8 cellular contexts compared by ENCODE assay signal in the genomic region with DNA sequence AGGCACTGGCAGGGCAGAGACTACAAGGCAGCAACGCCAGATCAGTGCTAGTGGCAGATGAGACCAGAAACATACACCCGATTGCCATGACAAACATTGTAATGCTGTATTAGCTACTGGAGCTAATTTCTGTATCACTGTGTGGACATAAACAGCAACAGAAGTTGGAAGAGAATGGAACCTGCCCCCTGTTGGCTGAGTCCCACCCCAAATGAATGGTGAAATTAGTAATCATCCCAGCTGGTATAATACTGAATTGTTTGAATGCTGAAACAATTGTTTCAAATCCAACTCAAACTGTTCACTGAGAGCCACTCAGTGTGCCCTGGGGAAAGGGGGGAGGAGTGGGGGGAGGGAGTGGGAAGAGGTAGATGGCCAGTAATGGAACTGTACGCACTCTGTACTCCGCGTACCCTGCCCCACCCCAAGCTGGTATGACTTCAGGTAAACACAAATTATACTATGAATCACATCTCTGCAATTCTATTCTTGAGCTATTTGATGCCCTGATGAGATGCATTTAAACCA. TPM values are rescaled to one million over a fixed set of nuclear protein-coding genes. Genes with fewer than 3 reads are reported as not detected.
DNase-seq lines count a peak whose midpoint lies in the region; ATAC-seq, FAIRE-seq and TF ChIP-seq lines count a peak whose summit lies in the region.

No MANE protein-coding gene starts in this region.

- no peak for TF ChIP-seq POLR2A in A549 (IDR thresholded peaks at IDR 0.05; ENCODE audit: low read length)
- no peak for TF ChIP-seq POLR2A in HCT116 (IDR thresholded peaks at IDR 0.05; ENCODE audit: borderline replicate concordance, extremely low read depth, insufficient read depth, insufficient read length)

- TF ChIP-seq CTCF in A549 (IDR thresholded peaks at IDR 0.05) (0 out of 3 replicates have a peak, but pooled peaks have one; percentile 11), HCT116 (IDR thresholded peaks at IDR 0.05 in 2 of 3, conservative IDR thresholded peaks at IDR 0.05 in 1 of 3; ENCODE audit: borderline replicate concordance in 1 of 3, insufficient read depth in 1 of 3, low read depth in 2 of 3, low read length in 2 of 3) (peak in 2 of 3 experiments; percentile 51 to 59; a peak in 4 of 6 replicates), WI38 (IDR thresholded peaks at IDR 0.05; ENCODE audit: low read depth, low read length) (peak; percentile 4; the same call in 1 of the 2 replicates), lung (IDR thresholded peaks at IDR 0.05; ENCODE audit: control extremely low read depth, extremely low read depth) (no peak)

- H3K4me1 ChIP-seq in A549 (peaks cover 34% of the 10 kb centered on the region), HCT116 (ENCODE audit: control insufficient read depth in 1 of 2, insufficient read depth in 2 of 2, low read length in 2 of 2) (peaks cover 9 to 25% of the 10 kb centered on the region in 2 experiments), lung (ENCODE audit: control insufficient read depth in 2 of 2, insufficient read depth in 2 of 2, low read length in 2 of 2) (peaks cover 2 to 4% of the 10 kb centered on the region in 2 donors), HAP-1 (no peaks in the 10 kb centered on the region)

- no TSS peak for BruUV-seq in HCT116 (replicated peaks; lab: Mats Ljungman, UMichigan)

- peak in 1 of 2 experiments; percentile 14; a peak in 2 of 5 replicates for TF ChIP-seq RAD21 in A549 (conservative IDR thresholded peaks at IDR 0.05 in 1 of 2, IDR thresholded peaks at IDR 0.05 in 1 of 2)
- TF ChIP-seq RAD21 in HCT116 (IDR thresholded peaks at IDR 0.05; ENCODE audit: low read depth) = peak; percentile 16; the same call in 1 of the 2 replicates

- peak overlapping the region; percentile 6; the same call in 2 of the 3 replicates for H3K4me3 ChIP-seq in A549
- H3K4me3 ChIP-seq in HCT116 (replicated peaks in 1 of 2; ENCODE audit: low read depth in 1 of 2, low read length in 2 of 2) = peak overlapping the region; percentile 18 to 47
- no peak overlapping the region for H3K4me3 ChIP-seq in WI38 (ENCODE audit: low read depth, low read length)
- no peak overlapping the region for H3K4me3 ChIP-seq in lung
- H3K4me3 ChIP-seq in HAP-1 = no peak overlapping the region
- H3K4me3 ChIP-seq in H7 (ENCODE audit: insufficient read depth, low read depth, low read length) = no peak overlapping the region

- H3K79me2 ChIP-seq in HCT116 (ENCODE audit: insufficient read depth, low read length) = no peaks in the 10 kb centered on the region

- H3K27ac ChIP-seq in A549 = peak overlapping the region; percentile 77 to 85
- no peak overlapping the region for H3K27ac ChIP-seq in HCT116 (ENCODE audit: low read depth, low read length)
- H3K27ac ChIP-seq in lung (ENCODE audit: low read depth in 1 of 2, low read length in 1 of 2) = peak overlapping the region in 1 of 2 donors; percentile 88

- 0% methylated on average over 5 of the region's 5 CpGs for WGBS in A549 (ENCODE audit: missing lambda C conversion rate)
- 66 to 81% methylated on average over 5 of the region's 5 CpGs for WGBS in lung, 2 donors

- DNase-seq in A549 (ENCODE audit: low read depth in 1 of 2, low spot score in 1 of 2) (peak; percentile 51 to 86), HCT116 (ENCODE audit: low read depth, low spot score) (no peak), lung (ENCODE audit: low spot score) (peak; percentile 81), AG20443 (ENCODE audit: low spot score) (no peak), HAP-1 (ENCODE audit: low spot score in 2 of 2) (no peak), NOMO-1 treated with DMSO at 0.1 percent for 48 hours (lab: John Stamatoyannopoulos, UW; ENCODE audit: unreplicated experiment) (no peak), H7 (no peak)

- CTCF ChIA-PET in A549 (lab: Yijun Ruan, JAX) = interaction anchor here (0.7 to 1.8 kb wide), 10 partner anchors 9 to 308 kb away, joined by 3 to 15 read pairs (median 5); no protein-coding TSS in a partner anchor
- CTCF ChIA-PET in HCT116 (lab: Charles Lee) = interaction anchor here (0.8 to 1.9 kb wide), 7 partner anchors 10 to 360 kb away, joined by 3 to 21 read pairs (median 4); no protein-coding TSS in a partner anchor

- peak; percentile 92 to 93 for ATAC-seq in A549
- peak; percentile 81 for ATAC-seq in HCT116
- ATAC-seq in lung (ENCODE audit: insufficient read depth, low FRiP score) = peak; percentile 92

- no peaks in the 10 kb centered on the region for H3K9me2 ChIP-seq in HCT116 (ENCODE audit: insufficient read depth)

- in situ Hi-C loops in HAP-1 (cut with MboI; ENCODE audit: low sequenced_read_pairs) = no loop called here

- H3K9me3 ChIP-seq in A549 (peaks cover 7% of the 10 kb centered on the region; the same call in 1 of the 3 replicates), HCT116 (ENCODE audit: control insufficient read depth in 1 of 2, insufficient read depth in 1 of 2, low read depth in 1 of 2, low read length in 2 of 2) (no peaks in the 10 kb centered on the region; a peak in 1 of 4 replicates), lung (ENCODE audit: control insufficient read depth in 2 of 2, insufficient read depth in 1 of 2, low read length in 1 of 2) (peaks cover 5 to 7% of the 10 kb centered on the region in 2 donors), HAP-1 (no peaks in the 10 kb centered on the region; the same call in 1 of the 2 replicates)

- RAD21 ChIA-PET in HCT116 (lab: Charles Lee; ENCODE audit: low non-redundant PET in 1 of 2, low total read pairs in 2 of 2, uncharacterized antibody in 2 of 2, unreplicated experiment in 2 of 2) = interaction anchor here (0.7 to 1.2 kb wide), 2 partner anchors 12 to 36 kb away, joined by 3 to 5 read pairs; no protein-coding TSS in a partner anchor

- H2AFZ ChIP-seq in HCT116 (ENCODE audit: low read depth, low read length, poor library complexity, severe bottlenecking) = peak overlapping the region; percentile 95

- POLR2A ChIA-PET in A549 (lab: Yijun Ruan, JAX) (no interaction called here), HCT116 (lab: Charles Lee) (interaction anchor here (1.4 kb wide), 1 partner anchor 36 kb away, joined by 3 read pairs; no protein-coding TSS in a partner anchor)

- intact Hi-C loops in HCT116 (cut with micrococcal nuclease) = no loop called here

- H3K9ac ChIP-seq in HCT116 (ENCODE audit: low read length) = peak overlapping the region; percentile 15; the same call in 1 of the 2 replicates

- H3K4me2 ChIP-seq in A549 (peak overlapping the region; percentile 77), HCT116 (ENCODE audit: low read length) (peak overlapping the region; percentile 74)

- FAIRE-seq in A549 (lab: Jason Lieb, UNC) = no peak

- no peaks in the 10 kb centered on the region for H3K36me3 ChIP-seq in HCT116 (ENCODE audit: control insufficient read depth in 1 of 2, insufficient read depth in 2 of 2, low read length in 2 of 2)
- H3K36me3 ChIP-seq in lung (ENCODE audit: control insufficient read depth in 2 of 2, insufficient read depth in 2 of 2, low read length in 2 of 2) = no peaks in the 10 kb centered on the region
- no peaks in the 10 kb centered on the region for H3K36me3 ChIP-seq in HAP-1 (replicated peaks)
- H3K36me3 ChIP-seq in H7 (replicated peaks; ENCODE audit: control insufficient read depth, insufficient read depth, low read length) = no peaks in the 10 kb centered on the region

- no peaks in the 10 kb centered on the region for H3K27me3 ChIP-seq in HCT116 (ENCODE audit: insufficient read depth, low read length)
- H3K27me3 ChIP-seq in lung (ENCODE audit: control insufficient read depth, insufficient read depth) = no peaks in the 10 kb centered on the region
- 0 out of 2 replicates have a peak, but pooled peaks cover 2% of the 10 kb centered on the region for H3K27me3 ChIP-seq in HAP-1 (ENCODE audit: low read depth)
- H3K27me3 ChIP-seq in H7 (ENCODE audit: control insufficient read depth, insufficient read depth, low read length) = no peaks in the 10 kb centered on the region

- peak in 1 of 2 experiments; percentile 25; a peak in 1 of 5 replicates for TF ChIP-seq EP300 in A549 (IDR thresholded peaks at IDR 0.05)

- H4K20me1 ChIP-seq in HCT116 (ENCODE audit: insufficient read depth) = no peaks in the 10 kb centered on the region

TF ChIP-seq in A549, 52 proteins besides CTCF, POLR2A, EP300 and RAD21 (continues in another document):
- TF ChIP-seq FOSL2 (IDR thresholded peaks at IDR 0.05) (no peak), FOSL2 (CRISPR knock-in tag; IDR thresholded peaks at IDR 0.05) (peak; percentile 60), GATA3 (IDR thresholded peaks at IDR 0.05; ENCODE audit: borderline replicate concordance) (peak; percentile 48; the same call in 1 of the 2 replicates)

TF ChIP-seq in HCT116, 20 proteins besides CTCF, POLR2A, EP300 and RAD21:
- TF ChIP-seq SP1 (IDR thresholded peaks at IDR 0.05; ENCODE audit: low read depth) (peak; percentile 16), CEBPB (IDR thresholded peaks at IDR 0.05; ENCODE audit: low read depth) (no peak; the same call in 1 of the 2 replicates)

RNA-seq across cellular contexts. Expression of gene BIRC3, which starts 11.2 kb away (rescaled TPM):
- polyA plus RNA-seq in A549 (2011; rRNA removed) (13.8 and 17.5 TPM in 2 replicates), A549 (2017; fragmentation: RNase III; extraction: RNeasy Plus Mini Kit Qiagen cat#74134 plus additional on column Dnase treatment) (10.6 to 27.4 TPM (median 11.3 TPM) in 3 replicates), lung (10 to 100 TPM in 1 of 2 donors, 1 to 10 TPM in 1; 8.7 to 61.0 TPM)
- 3.4 and 4.0 TPM in 2 replicates for polyA plus RNA-seq in A549 (2012; cell fraction: cytosol; rRNA removed)
- polyA plus RNA-seq in A549 (2012; cell fraction: nucleus; rRNA removed) = 1.6 and 3.2 TPM in 2 replicates
- 6.3 and 6.6 TPM in 2 replicates for polyA minus RNA-seq in A549 (2011; rRNA and poly(A)+ RNA removed)
- total RNA-seq in HCT116 (2021; ENCODE audit: unreplicated experiment) (4.7 TPM), lung (10 to 100 TPM; 20.2 to 44.5 TPM)
- 1.3 and 1.5 TPM in 2 replicates for polyA plus RNA-seq in HCT116 (2012)
- total RNA-seq in H7 (2014; rRNA removed; shearing (Covaris generic)) = 0.18 and 0.52 TPM in 2 replicates

RNA-seq across cellular contexts. Expression of gene BIRC2, which starts 40.9 kb away (rescaled TPM):
- polyA plus RNA-seq in A549 (2011; rRNA removed) (60.4 and 70.9 TPM in 2 replicates), A549 (2017; fragmentation: RNase III; extraction: RNeasy Plus Mini Kit Qiagen cat#74134 plus additional on column Dnase treatment) (22.0 to 26.8 TPM (median 24.2 TPM) in 3 replicates), lung (10 to 100 TPM; 16.7 to 26.7 TPM)
- 10.7 and 13.4 TPM in 2 replicates for polyA plus RNA-seq in A549 (2012; cell fraction: cytosol; rRNA removed)
- polyA plus RNA-seq in A549 (2012; cell fraction: nucleus; rRNA removed) = 5.6 and 10.4 TPM in 2 replicates
- 29.3 and 31.1 TPM in 2 replicates for polyA minus RNA-seq in A549 (2011; rRNA and poly(A)+ RNA removed)
- total RNA-seq in HCT116 (2021; ENCODE audit: unreplicated experiment) (32.6 TPM), lung (10 to 100 TPM; 31.0 to 99.9 TPM)
- 17.2 and 21.4 TPM in 2 replicates for polyA plus RNA-seq in HCT116 (2012)
- 28.8 and 33.6 TPM in 2 replicates for total RNA-seq in H7 (2014; rRNA removed; shearing (Covaris generic))

Comparison
In these comparisons a context has a peak if more than half of its experiments do, and no peak if none do; other contexts are left out.
1. DNase-seq: peak in A549 (2 of 2) and lung (single experiment); none in HCT116 (single experiment), AG20443 (single experiment), HAP-1 (0 of 2), NOMO-1 treated with DMSO at 0.1 percent for 48 hours (single experiment) and H7 (single experiment).
2. H3K4me3 ChIP-seq: peak in A549 (single experiment) and HCT116 (2 of 2); none in WI38 (single experiment), lung (single experiment), HAP-1 (single experiment) and H7 (single experiment).
3. Of the 6 proteins assayed by ChIP-seq in both A549 and HCT116: peak only in A549: MAX; only in HCT116: none; in both: CTCF; in neither: 2; mixed calls (peak in some experiments, not most) for 2.
4. Peak in every context shown above with its lines, with median percentiles within 50 percentile points of each other: ATAC-seq.